In genomic region chr12:10385181-10385613, GRCh38 we compare ENCODE assay signal across 15 cellular contexts. TPM values are rescaled to one million over a fixed set of nuclear protein-coding genes. Genes with fewer than 3 reads are reported as not detected.
A peak's percentile ranks its signal among the peaks of the same experiment; 100 is the strongest.
DNase-seq lines count a peak whose midpoint lies in the region; ATAC-seq, FAIRE-seq and TF ChIP-seq lines count a peak whose summit lies in the region.
"Had no signal": no experiment of that assay in that cellular context is flagged by ENCODE, and none has a peak within 500 bp of the region (broad histone marks: within the 10 kb centered on the region; RNA-seq: fewer than 3 reads in every experiment).

No MANE protein-coding gene starts in this region.

- H3K27me3 ChIP-seq in bronchial epithelial cell (ENCODE audit: control insufficient read depth, insufficient read depth, low read length) (no peaks in the 10 kb centered on the region), lower lobe of right lung (ENCODE audit: low read depth) (no peaks in the 10 kb centered on the region), GM23338 (ENCODE audit: insufficient read depth) (no peaks in the 10 kb centered on the region), mesendoderm (ENCODE audit: insufficient read depth, low read length, poor library complexity) (no peaks in the 10 kb centered on the region)

- no peak overlapping the region for H3K9ac ChIP-seq in mesendoderm (ENCODE audit: low read length)
- H3K9ac ChIP-seq: KMS-11 had no signal

- no CpG with 5 or more reads among the region's 2 CpGs for WGBS in mesendoderm (ENCODE audit: extremely low coverage, insufficient coverage, low lambda C conversion rate)

- intact Hi-C loops in lower lobe of right lung (cut with DNase I) = no loop called here
- intact Hi-C loops in sciatic nerve (cut with DNase I) = no loop called here

- H3K27me3 Mint-ChIP-seq in HFFc6 (ENCODE audit: insufficient read depth) = no peaks in the 10 kb centered on the region; the same call in 1 of the 2 replicates
- no peaks in the 10 kb centered on the region for H3K27me3 Mint-ChIP-seq in GM23338 (ENCODE audit: insufficient read depth, low read depth, poor library complexity)
- H3K27me3 Mint-ChIP-seq: type B pancreatic cell had no signal

- no peaks in the 10 kb centered on the region for H3K79me2 ChIP-seq in GM23338 (replicated peaks; ENCODE audit: insufficient read depth)
- H3K79me2 ChIP-seq in mesendoderm (ENCODE audit: control insufficient read depth, insufficient read depth, low read length) = no peaks in the 10 kb centered on the region

- no peak overlapping the region for H3K4ac ChIP-seq in mesendoderm (ENCODE audit: low read depth, low read length)

- H2AFZ ChIP-seq in GM23338 = no peak overlapping the region; the same call in 1 of the 2 replicates

- H3K18ac ChIP-seq in mesendoderm (ENCODE audit: low read length) = no peak overlapping the region

- ATAC-seq in lower lobe of right lung (no peak), GM23338 (no peak), HG03108 (IDR thresholded peaks at IDR 0.05; ENCODE audit: unreplicated experiment) (no peak), sciatic nerve (no peak)
- ATAC-seq: activated CD4-positive, CD25-positive, alpha-beta regulatory T cell treated with anti-CD3 and anti-CD28 coated beads, Interleukin-2, amount 50 U/mL, for 24 hours had no signal

- peak overlapping the region; percentile 61 for H3K27ac Mint-ChIP-seq in HFFc6
- H3K27ac Mint-ChIP-seq in GM23338 = no peak overlapping the region
- H3K27ac Mint-ChIP-seq: type B pancreatic cell had no signal

- no peaks in the 10 kb centered on the region for H3K79me1 ChIP-seq in mesendoderm (ENCODE audit: low read length)

- no peaks in the 10 kb centered on the region for H3K9me3 ChIP-seq in lower lobe of right lung

- H2BK120ac ChIP-seq in mesendoderm (ENCODE audit: low read depth, low read length) = no peak overlapping the region

- H3K36me3 ChIP-seq in bronchial epithelial cell (ENCODE audit: control insufficient read depth, insufficient read depth, low read length) (peaks cover 2% of the 10 kb centered on the region), lower lobe of right lung (no peaks in the 10 kb centered on the region), GM23338 (ENCODE audit: insufficient read depth) (no peaks in the 10 kb centered on the region), mesendoderm (ENCODE audit: control insufficient read depth, insufficient read depth, low read length) (no peaks in the 10 kb centered on the region)

- H3K27ac ChIP-seq in lower lobe of right lung (no peak overlapping the region), GM23338 (ENCODE audit: low read depth) (no peak overlapping the region), mesendoderm (ENCODE audit: low read depth, low read length) (no peak overlapping the region)
- H3K27ac ChIP-seq: KMS-11 had no signal

- no peak overlapping the region for H4K5ac ChIP-seq in mesendoderm (ENCODE audit: low read length)

- no peak overlapping the region for H2AK5ac ChIP-seq in mesendoderm (ENCODE audit: low read length)

- no peak overlapping the region for H2BK5ac ChIP-seq in mesendoderm (ENCODE audit: low read length)

- no peaks in the 10 kb centered on the region for H3K36me3 Mint-ChIP-seq in HFFc6 (ENCODE audit: low read depth)
- peaks cover 3% of the 10 kb centered on the region; the same call in 1 of the 3 replicates for H3K36me3 Mint-ChIP-seq in GM23338 (ENCODE audit: low read depth)
- H3K36me3 Mint-ChIP-seq: CD4-positive, CD25-positive, alpha-beta regulatory T cell had no signal

- H3K4me3 ChIP-seq in bronchial epithelial cell (ENCODE audit: low read depth, low read length) (no peak overlapping the region), lower lobe of right lung (peak overlapping the region; percentile 4), GM23338 (no peak overlapping the region), mesendoderm (ENCODE audit: low read length) (no peak overlapping the region)

- H3K4me2 ChIP-seq in GM23338 (no peak overlapping the region), mesendoderm (ENCODE audit: low read length) (no peak overlapping the region)
- H3K4me2 ChIP-seq: KMS-11 had no signal

- H3K56ac ChIP-seq in mesendoderm (ENCODE audit: low read length) = no peak overlapping the region

- H4K20me1 ChIP-seq in GM23338 (replicated peaks; ENCODE audit: insufficient read depth) = no peaks in the 10 kb centered on the region

- H3K9me3 Mint-ChIP-seq in HFFc6 (no peaks in the 10 kb centered on the region), GM23338 (peaks cover 9% of the 10 kb centered on the region; the same call in 2 of the 3 replicates)

- no peak overlapping the region for H2BK15ac ChIP-seq in mesendoderm (replicated peaks; ENCODE audit: low read depth)

- DNase-seq in AG08395 (ENCODE audit: low spot score) = peak; percentile 12
- DNase-seq in HFFc6 = peak; percentile 78
- peak; percentile 91 for DNase-seq in bronchial epithelial cell (ENCODE audit: low read depth)
- no peak for DNase-seq in lower lobe of right lung
- DNase-seq in GM23338 (ENCODE audit: low spot score) = no peak
- no peak for DNase-seq in sciatic nerve (ENCODE audit: low spot score)
- DNase-seq in mesendoderm = no peak
- DNase-seq: CD4-positive, CD25-positive, alpha-beta regulatory T cell; SHP77 had no signal

- H3K23ac ChIP-seq in mesendoderm (ENCODE audit: low read length) = no peak overlapping the region

- H3K4me1 ChIP-seq in lower lobe of right lung (no peaks in the 10 kb centered on the region), GM23338 (ENCODE audit: insufficient read depth) (no peaks in the 10 kb centered on the region), mesendoderm (ENCODE audit: control insufficient read depth, low read depth, low read length) (no peaks in the 10 kb centered on the region)

- H4K8ac ChIP-seq in mesendoderm (ENCODE audit: low read depth, low read length) = no peak overlapping the region

- peaks cover 24% of the 10 kb centered on the region for H3K4me1 Mint-ChIP-seq in HFFc6 (ENCODE audit: low read depth)
- H3K4me1 Mint-ChIP-seq in GM23338 = no peaks in the 10 kb centered on the region

- TF ChIP-seq CTCF in HFFc6 (IDR thresholded peaks at IDR 0.05) = no peak
- no peak for TF ChIP-seq CTCF in bronchial epithelial cell (IDR thresholded peaks at IDR 0.05; ENCODE audit: insufficient read depth, low read length, severe bottlenecking)
- no peak for TF ChIP-seq CTCF in lower lobe of right lung (IDR thresholded peaks at IDR 0.05)
- no peak for TF ChIP-seq CTCF in GM23338 (conservative IDR thresholded peaks at IDR 0.05; ENCODE audit: low read depth in 2 of 2)

- FAIRE-seq in bronchial epithelial cell (lab: Jason Lieb, UNC) = no peak
- FAIRE-seq: islet of Langerhans had no signal

- peak overlapping the region; percentile 25; the same call in 1 of the 2 replicates for H3K4me3 Mint-ChIP-seq in HFFc6
- no peak overlapping the region for H3K4me3 Mint-ChIP-seq in GM23338
- H3K4me3 Mint-ChIP-seq: type B pancreatic cell had no signal

- no peaks in the 10 kb centered on the region for H3F3A ChIP-seq in GM23338 (replicated peaks; ENCODE audit: low read depth)

- peaks cover 3% of the 10 kb centered on the region for H3K9me2 ChIP-seq in GM23338 (ENCODE audit: insufficient read depth)

RNA-seq across cellular contexts. Expression of gene KLRK1, which starts 4.6 kb away (rescaled TPM):
- total RNA-seq in HFFc6 (2021; fragmentation: NEBNext Ultra II Directional; extraction: Animal tissue kit (Norgen Biotek cat#: 25700)) = not detected
- total RNA-seq in bronchial epithelial cell (not detected in 2 replicates), lower lobe of right lung (7.5 TPM), sciatic nerve (3.1 TPM)
- not detected in 2 replicates for total RNA-seq in GM23338 (2014; rRNA removed; shearing (Covaris generic))
- polyA plus RNA-seq in GM23338 (2016; fragmentation: Nextera tagmentation; extraction: Ambion mirVana) = not detected in 2 replicates
- 0.08 TPM for polyA plus RNA-seq in mesendoderm (2013, experiment 1 of 2)
- not detected for polyA plus RNA-seq in mesendoderm (2013, experiment 2 of 2)

RNA-seq across cellular contexts. Expression of gene KLRC4, which starts 24.4 kb away (rescaled TPM):
- not detected for total RNA-seq in HFFc6 (2021; fragmentation: NEBNext Ultra II Directional; extraction: Animal tissue kit (Norgen Biotek cat#: 25700))
- not detected in 2 replicates for total RNA-seq in bronchial epithelial cell
- not detected for total RNA-seq in lower lobe of right lung
- not detected in 2 replicates for total RNA-seq in GM23338 (2014; rRNA removed; shearing (Covaris generic))
- not detected in 2 replicates for polyA plus RNA-seq in GM23338 (2016; fragmentation: Nextera tagmentation; extraction: Ambion mirVana)
- 0.85 TPM for total RNA-seq in sciatic nerve
- not detected for polyA plus RNA-seq in mesendoderm (2013, experiment 1 of 2)
- polyA plus RNA-seq in mesendoderm (2013, experiment 2 of 2) = not detected
- total RNA-seq: CD4-positive, CD25-positive, alpha-beta regulatory T cell; posterior vena cava had no signal
- polyA plus RNA-seq: CD4-positive, CD25-positive, alpha-beta regulatory T cell had no signal

RNA-seq across cellular contexts. Expression of gene KLRC3, which starts 35.2 kb away (rescaled TPM):
- not detected for total RNA-seq in HFFc6 (2021; fragmentation: NEBNext Ultra II Directional; extraction: Animal tissue kit (Norgen Biotek cat#: 25700))
- total RNA-seq in bronchial epithelial cell (not detected in 2 replicates), lower lobe of right lung (not detected), sciatic nerve (not detected)
- total RNA-seq in GM23338 (2014; rRNA removed; shearing (Covaris generic)) = not detected in 2 replicates
- not detected in 2 replicates for polyA plus RNA-seq in GM23338 (2016; fragmentation: Nextera tagmentation; extraction: Ambion mirVana)
- polyA plus RNA-seq in mesendoderm (2013, experiment 1 of 2) = not detected
- polyA plus RNA-seq in mesendoderm (2013, experiment 2 of 2) = not detected
- total RNA-seq: CD4-positive, CD25-positive, alpha-beta regulatory T cell; posterior vena cava had no signal
- polyA plus RNA-seq: CD4-positive, CD25-positive, alpha-beta regulatory T cell had no signal

RNA-seq across cellular contexts. Expression of gene KLRC2, which starts 50.6 kb away (rescaled TPM):
- not detected for total RNA-seq in HFFc6 (2021; fragmentation: NEBNext Ultra II Directional; extraction: Animal tissue kit (Norgen Biotek cat#: 25700))
- total RNA-seq in bronchial epithelial cell (not detected in 2 replicates), lower lobe of right lung (not detected), sciatic nerve (0.67 TPM)
- total RNA-seq in GM23338 (2014; rRNA removed; shearing (Covaris generic)) = not detected in 2 replicates
- not detected in 2 replicates for polyA plus RNA-seq in GM23338 (2016; fragmentation: Nextera tagmentation; extraction: Ambion mirVana)
- polyA plus RNA-seq in mesendoderm (2013, experiment 1 of 2) = 0.20 TPM
- 0.13 TPM for polyA plus RNA-seq in mesendoderm (2013, experiment 2 of 2)
- total RNA-seq: CD4-positive, CD25-positive, alpha-beta regulatory T cell had no signal
- polyA plus RNA-seq: CD4-positive, CD25-positive, alpha-beta regulatory T cell had no signal

Comparison
In these comparisons a context has a peak if more than half of its experiments do, and no peak if none do; other contexts are left out.
1. DNase-seq: peak in AG08395 (single experiment), HFFc6 (single experiment) and bronchial epithelial cell (single experiment); none in lower lobe of right lung (single experiment), GM23338 (single experiment), sciatic nerve (single experiment) and mesendoderm (single experiment).